Comparison of ENCODE assay signal across 15 cellular contexts in the genomic region with DNA sequence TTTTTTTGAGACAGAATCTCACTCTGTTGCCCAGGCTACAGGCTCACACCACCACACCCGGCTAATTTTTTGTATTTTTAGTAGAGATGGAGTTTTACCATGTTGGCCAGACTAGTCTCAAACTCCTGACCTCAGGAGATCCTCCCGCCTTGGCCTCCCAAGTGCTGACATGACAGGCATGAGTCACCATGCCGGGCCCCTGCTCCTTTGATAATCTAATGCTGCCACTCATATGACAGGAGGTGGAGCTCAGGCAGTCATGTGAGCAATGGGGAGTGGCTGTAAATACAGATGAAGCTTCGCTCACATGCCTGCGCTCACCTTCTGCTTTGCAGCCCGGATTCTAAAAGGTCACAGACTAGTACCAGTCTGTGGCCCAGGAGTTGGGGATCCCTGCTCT. TPM values are rescaled to one million over a fixed set of nuclear protein-coding genes. Genes with fewer than 3 reads are reported as not detected.
DNase-seq lines count a peak whose midpoint lies in the region; ATAC-seq, FAIRE-seq and TF ChIP-seq lines count a peak whose summit lies in the region.
"Had no signal": no experiment of that assay in that cellular context is flagged by ENCODE, and none has a peak within 500 bp of the region (broad histone marks: within the 10 kb centered on the region; RNA-seq: fewer than 3 reads in every experiment).

No MANE protein-coding gene starts in this region.

- no peak overlapping the region for H3K4me2 ChIP-seq in GM12878 (ENCODE audit: control insufficient read depth, insufficient read depth)

- H3K36me3 Mint-ChIP-seq in activated CD8-positive, alpha-beta T cell treated with anti-CD3 and anti-CD28 coated beads for 36 hours (ENCODE audit: low read depth): peaks cover 9% of the 10 kb centered on the region
- H3K36me3 Mint-ChIP-seq in activated CD8-positive, alpha-beta T cell treated with anti-CD3 and anti-CD28 coated beads, Interleukin-2, amount 10 ng/mL, durations not matched to agents 7 days and 5 days (ENCODE audit: low read depth): peaks cover 15% of the 10 kb centered on the region

- H3K9me3 ChIP-seq in GM12878 (replicated peaks; ENCODE audit: control insufficient read depth, insufficient read depth, low read length) (no peaks in the 10 kb centered on the region), sigmoid colon (no peaks in the 10 kb centered on the region)
- H3K9me3 ChIP-seq: tibial artery had no signal

- peak; percentile 67 for ATAC-seq in activated CD8-positive, alpha-beta T cell treated with anti-CD3 and anti-CD28 coated beads for 36 hours
- ATAC-seq in activated CD8-positive, alpha-beta T cell treated with anti-CD3 and anti-CD28 coated beads, Interleukin-2, amount 10 ng/mL, durations not matched to agents 7 days and 5 days: no peak
- ATAC-seq in GM12878: no peak

- H3K27ac ChIP-seq in GM12878 (ENCODE audit: control insufficient read depth, insufficient read depth) (no peak overlapping the region), sigmoid colon (peak overlapping the region in 3 of 4 donors; percentile 91 to 94 (median 92)), caudate nucleus (ENCODE audit: low read depth, low read length) (no peak overlapping the region)
- H3K27ac ChIP-seq: tibial artery had no signal

- H3K4me1 ChIP-seq in GM12878 (ENCODE audit: control insufficient read depth, insufficient read depth, low read length) (no peaks in the 10 kb centered on the region), sigmoid colon (peaks cover 0 to 57% (median 49%) of the 10 kb centered on the region in 4 donors)

- BruUV-seq in GM12878 (replicated peaks; lab: Mats Ljungman, UMichigan): no TSS peak

- peak; percentile 52 for DNase-seq in activated CD8-positive, alpha-beta T cell treated with anti-CD3 and anti-CD28 coated beads for 36 hours
- DNase-seq in activated CD8-positive, alpha-beta T cell treated with anti-CD3 and anti-CD28 coated beads, Interleukin-2, amount 10 ng/mL, durations not matched to agents 7 days and 5 days: no peak
- peak; percentile 49 for DNase-seq in NB4 (ENCODE audit: low read depth)
- no peak for DNase-seq in GM12878 (ENCODE audit: low read depth, low spot score)
- no peak for DNase-seq in sigmoid colon
- no peak for DNase-seq in head of caudate nucleus
- DNase-seq in caudate nucleus (lab: John Stamatoyannopoulos, UW): no peak
- no peak for DNase-seq in GM19239 (ENCODE audit: insufficient read length, low spot score)
- DNase-seq: activated naive CD4-positive, alpha-beta T cell treated with Interleukin-2 at 50 U/mL for 16 hours; NCI-H2081; NCI-H748 treated with DMSO at 0.1 percent for 48 hours; SHP77 treated with DMSO at 0.1 percent for 48 hours; tibial artery had no signal

- no peaks in the 10 kb centered on the region for H3K79me2 ChIP-seq in GM12878 (ENCODE audit: control insufficient read depth, insufficient read depth, low read length)

- H3K27me3 ChIP-seq in GM12878 (replicated peaks in 1 of 2; ENCODE audit: control insufficient read depth in 2 of 2, insufficient read depth in 2 of 2, low read length in 1 of 2) (no peaks in the 10 kb centered on the region), sigmoid colon (no peaks in the 10 kb centered on the region)
- H3K27me3 ChIP-seq: tibial artery had no signal

- no peaks in the 10 kb centered on the region for H3K4me1 Mint-ChIP-seq in activated CD8-positive, alpha-beta T cell treated with anti-CD3 and anti-CD28 coated beads for 36 hours (ENCODE audit: low read depth)
- H3K4me1 Mint-ChIP-seq in activated CD8-positive, alpha-beta T cell treated with anti-CD3 and anti-CD28 coated beads, Interleukin-2, amount 10 ng/mL, durations not matched to agents 7 days and 5 days (ENCODE audit: low read depth): no peaks in the 10 kb centered on the region

- POLR2A ChIA-PET in activated CD8-positive, alpha-beta T cell treated with anti-CD3 and anti-CD28 coated beads for 36 hours (lab: Charles Lee): no interaction called here
- POLR2A ChIA-PET in activated CD8-positive, alpha-beta T cell treated with anti-CD3 and anti-CD28 coated beads, Interleukin-2, amount 10 ng/mL, durations not matched to agents 7 days and 5 days (lab: Charles Lee): no interaction called here
- POLR2A ChIA-PET in GM12878 (lab: Charles Lee): interaction anchor here (0.6 kb wide), 2 partner anchors 66 to 70 kb away, joined by 3 read pairs; no protein-coding TSS in a partner anchor

- FAIRE-seq in GM12878 (lab: Jason Lieb, UNC) (no peak), GM19239 (lab: Jason Lieb, UNC) (no peak)

- CTCF ChIA-PET in activated CD8-positive, alpha-beta T cell treated with anti-CD3 and anti-CD28 coated beads for 36 hours (lab: Charles Lee): no interaction called here
- CTCF ChIA-PET in activated CD8-positive, alpha-beta T cell treated with anti-CD3 and anti-CD28 coated beads, Interleukin-2, amount 10 ng/mL, durations not matched to agents 7 days and 5 days (lab: Charles Lee): no interaction called here
- CTCF ChIA-PET in GM12878 (lab: Yijun Ruan, JAX): interaction anchor here (1.3 to 1.9 kb wide), 2 partner anchors 20 kb away, joined by 5 to 8 read pairs; no protein-coding TSS in a partner anchor

- SMC1A ChIA-PET in GM12878 (lab: Charles Lee; ENCODE audit: uncharacterized antibody, unreplicated experiment): no interaction called here

- TF ChIP-seq EP300 in GM12878 (IDR thresholded peaks at IDR 0.05; ENCODE audit: borderline replicate concordance in 1 of 2, control insufficient read depth in 1 of 2, low read depth in 2 of 2, low read length in 2 of 2) (no peak), sigmoid colon (IDR thresholded peaks at IDR 0.05) (no peak)

- H3K36me3 ChIP-seq in GM12878 (ENCODE audit: control insufficient read depth in 2 of 2, insufficient read depth in 2 of 2, low read length in 1 of 2) (no peaks in the 10 kb centered on the region; a peak in 3 of 4 replicates), sigmoid colon (peaks cover 0 to 55% (median 26%) of the 10 kb centered on the region in 4 donors)
- H3K36me3 ChIP-seq: tibial artery had no signal

- no peak for TF ChIP-seq CTCF in activated CD8-positive, alpha-beta T cell treated with anti-CD3 and anti-CD28 coated beads for 36 hours (IDR thresholded peaks at IDR 0.05)
- TF ChIP-seq CTCF in NB4 (IDR thresholded peaks at IDR 0.05; ENCODE audit: low read depth, low read length) (no peak), GM12878 (IDR thresholded peaks at IDR 0.05 in 2 of 3, conservative IDR thresholded peaks at IDR 0.05 in 1 of 3; ENCODE audit: control insufficient read depth in 2 of 3, extremely low read depth in 1 of 3, insufficient read depth in 1 of 3, low read depth in 3 of 3, low read length in 3 of 3) (no peak), sigmoid colon (IDR thresholded peaks at IDR 0.05) (no peak)

- no peaks in the 10 kb centered on the region for H4K20me1 ChIP-seq in GM12878 (ENCODE audit: control insufficient read depth, insufficient read depth)

- intact Hi-C loops in activated CD8-positive, alpha-beta T cell treated with anti-CD3 and anti-CD28 coated beads for 36 hours (cut with micrococcal nuclease): no loop called here
- intact Hi-C loops in GM12878 (cut with micrococcal nuclease; ENCODE audit: unreplicated experiment) (no loop called here), sigmoid colon (cut with DNase I) (no loop called here), head of caudate nucleus (cut with DNase I) (no loop called here)

- in situ Hi-C loops in GM12878 (cut with MboI): no loop called here

- no peak overlapping the region for H2AFZ ChIP-seq in GM12878 (ENCODE audit: control insufficient read depth, low read depth, low read length)

- no peak overlapping the region for H3K9ac ChIP-seq in GM12878 (ENCODE audit: control insufficient read depth, insufficient read depth, low read length)

- TF ChIP-seq POLR2A in NB4 (IDR thresholded peaks at IDR 0.05; ENCODE audit: extremely low read depth, insufficient read length): no peak
- no peak for TF ChIP-seq POLR2A in GM12878 (IDR thresholded peaks at IDR 0.05; ENCODE audit: low read depth, low read length)
- no peak for TF ChIP-seq POLR2A in sigmoid colon (IDR thresholded peaks at IDR 0.05)

- RAD21 ChIA-PET in GM12878 (lab: Charles Lee; ENCODE audit: unreplicated experiment): no interaction called here

- no peak for TF ChIP-seq RAD21 in GM12878 (IDR thresholded peaks at IDR 0.05; ENCODE audit: insufficient read depth, low read depth, low read length)

- H3K27ac Mint-ChIP-seq in activated CD8-positive, alpha-beta T cell treated with anti-CD3 and anti-CD28 coated beads for 36 hours: no peak overlapping the region
- no peak overlapping the region for H3K27ac Mint-ChIP-seq in activated CD8-positive, alpha-beta T cell treated with anti-CD3 and anti-CD28 coated beads, Interleukin-2, amount 10 ng/mL, durations not matched to agents 7 days and 5 days
- H3K27ac Mint-ChIP-seq: nephron had no signal

- H3K4me3 Mint-ChIP-seq in activated CD8-positive, alpha-beta T cell treated with anti-CD3 and anti-CD28 coated beads for 36 hours: no peak overlapping the region
- H3K4me3 Mint-ChIP-seq in activated CD8-positive, alpha-beta T cell treated with anti-CD3 and anti-CD28 coated beads, Interleukin-2, amount 10 ng/mL, durations not matched to agents 7 days and 5 days: no peak overlapping the region
- H3K4me3 Mint-ChIP-seq: nephron had no signal

- 62% methylated on average over 6 of the region's 6 CpGs for WGBS in GM12878 (ENCODE audit: insufficient coverage, insufficient replicate concordance, low lambda C conversion rate, missing lambda C conversion rate)
- WGBS in sigmoid colon, 2 donors: 77 to 86% methylated on average over 6 of the region's 6 CpGs

- no peaks in the 10 kb centered on the region for H3K27me3 Mint-ChIP-seq in activated CD8-positive, alpha-beta T cell treated with anti-CD3 and anti-CD28 coated beads for 36 hours
- no peaks in the 10 kb centered on the region for H3K27me3 Mint-ChIP-seq in activated CD8-positive, alpha-beta T cell treated with anti-CD3 and anti-CD28 coated beads, Interleukin-2, amount 10 ng/mL, durations not matched to agents 7 days and 5 days (ENCODE audit: low read depth)

- no peaks in the 10 kb centered on the region for H3K9me3 Mint-ChIP-seq in activated CD8-positive, alpha-beta T cell treated with anti-CD3 and anti-CD28 coated beads for 36 hours
- H3K9me3 Mint-ChIP-seq in activated CD8-positive, alpha-beta T cell treated with anti-CD3 and anti-CD28 coated beads, Interleukin-2, amount 10 ng/mL, durations not matched to agents 7 days and 5 days (ENCODE audit: insufficient read depth): no peaks in the 10 kb centered on the region
- H3K9me3 Mint-ChIP-seq: nephron had no signal

- H3K4me3 ChIP-seq in NB4 (ENCODE audit: low read depth, low read length) (no peak overlapping the region), GM12878 (no peak overlapping the region), sigmoid colon (no peak overlapping the region)
- H3K4me3 ChIP-seq: lung, tibial artery had no signal

RNA-seq across cellular contexts. Expression of gene ARHGEF18, which starts 25.1 kb away (rescaled TPM):
- total RNA-seq in activated CD8-positive, alpha-beta T cell treated with anti-CD3 and anti-CD28 coated beads for 36 hours: 10 to 100 TPM; 25.9 to 36.4 TPM
- total RNA-seq in activated CD8-positive, alpha-beta T cell treated with anti-CD3 and anti-CD28 coated beads, Interleukin-2, amount 10 ng/mL, durations not matched to agents 7 days and 5 days: 10 to 100 TPM; 34.0 to 40.5 TPM
- total RNA-seq in GM12878 (2013; cell fraction: nucleolus; rRNA removed): 56.0 and 60.3 TPM in 2 replicates
- total RNA-seq in GM12878 (2014; rRNA removed): 26.9 and 31.1 TPM in 2 replicates
- 8.8 and 8.9 TPM in 2 replicates for total RNA-seq in GM12878 (2014; rRNA removed; fragmentation: Illumina TruSeq; extraction: Trizol)
- 32.3 and 37.3 TPM in 2 replicates for total RNA-seq in GM12878 (2021)
- 7.9 TPM for polyA plus RNA-seq in GM12878 (2011; ENCODE audit: low read depth)
- polyA plus RNA-seq in GM12878 (2011; rRNA removed): 7.0 and 8.9 TPM in 2 replicates
- polyA plus RNA-seq in GM12878 (2011; cell fraction: cytosol; rRNA removed): 15.0 and 21.0 TPM in 2 replicates
- polyA plus RNA-seq in GM12878 (2011; cell fraction: nucleus; rRNA removed): 37.2 and 41.2 TPM in 2 replicates
- polyA plus RNA-seq in GM12878 (2012): 17.2 and 18.4 TPM in 2 replicates
- 1.2 and 6.6 TPM in 2 replicates for polyA plus RNA-seq in GM12878 (2014; fragmentation: Illumina TruSeq; extraction: Trizol)
- under 1 TPM; 0.31 to 0.57 TPM for polyA plus RNA-seq in GM12878 (2014; fragmentation: Nextera tagmentation; extraction: Ambion mirVana)
- 23.3 and 27.6 TPM in 2 replicates for polyA plus RNA-seq in GM12878 (2014; rRNA removed)
- polyA plus RNA-seq in GM12878 (2016; fragmentation: Nextera tagmentation; extraction: Ambion mirVana): 10 to 100 TPM; 17.9 to 19.9 TPM
- polyA minus RNA-seq in GM12878 (2011; rRNA and poly(A)+ RNA removed): 8.9 and 22.5 TPM in 2 replicates
- 16.8 and 20.8 TPM in 2 replicates for polyA minus RNA-seq in GM12878 (2011; cell fraction: cytosol; rRNA and poly(A)+ RNA removed)
- 13.7 and 21.9 TPM in 2 replicates for polyA minus RNA-seq in GM12878 (2011; cell fraction: nucleus; rRNA and poly(A)+ RNA removed)
- total RNA-seq in sigmoid colon: 10 to 100 TPM; 20.4 to 51.2 (median 36.9) TPM
- polyA plus RNA-seq in sigmoid colon: 10 to 100 TPM; 21.6 to 76.6 (median 55.9) TPM

Comparison
In these comparisons a context has a peak if more than half of its experiments do, and no peak if none do; other contexts are left out.
1. DNase-seq: peak in activated CD8-positive, alpha-beta T cell treated with anti-CD3 and anti-CD28 coated beads for 36 hours (single experiment) and NB4 (single experiment); none in activated CD8-positive, alpha-beta T cell treated with anti-CD3 and anti-CD28 coated beads, Interleukin-2, amount 10 ng/mL, durations not matched to agents 7 days and 5 days (single experiment), GM12878 (single experiment), sigmoid colon (single experiment), head of caudate nucleus (0 of 42), caudate nucleus (0 of 61) and GM19239 (single experiment).
2. H3K27ac ChIP-seq: peak in sigmoid colon (3 of 4); none in GM12878 (single experiment) and caudate nucleus (single experiment).